In genomic region chr2:199602271-199602895, GRCh38 we compare ENCODE assay signal across 1 cellular context.
TF ChIP-seq lines count a peak whose summit lies in the region.

No MANE protein-coding gene starts in this region.

TF ChIP-seq in HepG2, 621 proteins besides CTCF, POLR2A, EP300 and RAD21 (continued from another document):
- TF ChIP-seq, protein P1, sequence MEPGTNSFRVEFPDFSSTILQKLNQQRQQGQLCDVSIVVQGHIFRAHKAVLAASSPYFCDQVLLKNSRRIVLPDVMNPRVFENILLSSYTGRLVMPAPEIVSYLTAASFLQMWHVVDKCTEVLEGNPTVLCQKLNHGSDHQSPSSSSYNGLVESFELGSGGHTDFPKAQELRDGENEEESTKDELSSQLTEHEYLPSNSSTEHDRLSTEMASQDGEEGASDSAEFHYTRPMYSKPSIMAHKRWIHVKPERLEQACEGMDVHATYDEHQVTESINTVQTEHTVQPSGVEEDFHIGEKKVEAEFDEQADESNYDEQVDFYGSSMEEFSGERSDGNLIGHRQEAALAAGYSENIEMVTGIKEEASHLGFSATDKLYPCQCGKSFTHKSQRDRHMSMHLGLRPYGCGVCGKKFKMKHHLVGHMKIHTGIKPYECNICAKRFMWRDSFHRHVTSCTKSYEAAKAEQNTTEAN (CRISPR knock-in tag; conservative IDR thresholded peaks at IDR 0.05): no peak
- TF ChIP-seq ZNF124 (CRISPR knock-in tag; IDR thresholded peaks at IDR 0.05): no peak
- TF ChIP-seq CREB3 (CRISPR knock-in tag; IDR thresholded peaks at IDR 0.05): no peak
- no peak for TF ChIP-seq ZNF567 (CRISPR knock-in tag; IDR thresholded peaks at IDR 0.05; ENCODE audit: borderline replicate concordance)
- TF ChIP-seq FOXA3 (CRISPR knock-in tag; IDR thresholded peaks at IDR 0.05): no peak
